Comparison of ENCODE assay signal across 27 cellular contexts in genomic region chr6:81718126-81718525, GRCh38.
"Had no signal": no experiment of that assay in that cellular context is flagged by ENCODE, and none has a peak within 500 bp of the region (broad histone marks: within the 10 kb centered on the region; RNA-seq: fewer than 3 reads in every experiment).

No MANE protein-coding gene starts in this region.

- DNase-seq: dorsolateral prefrontal cortex; effector CD4-positive, alpha-beta T cell; foreskin melanocyte; glutamatergic neuron; heart right ventricle; hippocampal formation; islet precursor cell; kidney glomerular epithelial cell; left colon; left ventricle myocardium superior; lower lobe of right lung; naive thymus-derived CD8-positive, alpha-beta T cell; nephron progenitor cell; nucleus accumbens; ovary; posterior cingulate gyrus; psoas muscle; right cardiac atrium; spleen; stimulated activated CD4-positive, alpha-beta T cell treated with anti-CD3 and anti-CD28 coated beads, Interleukin-4, amount 100 ng/mL, for 4 hours; stimulated activated naive CD8-positive, alpha-beta T cell treated with anti-CD3 and anti-CD28 coated beads, Interleukin-15, Interleukin-2, amounts not matched to agents 100 U/mL and 50 U/mL, for 24 hours; substantia nigra; testis; tibial artery had no signal

- H3K27me3 ChIP-seq: dorsolateral prefrontal cortex, heart right ventricle, ovary, spleen, testis, tibial artery had no signal

- ATAC-seq: heart right ventricle; left colon; left ventricle myocardium superior; lower lobe of right lung; naive thymus-derived CD8-positive, alpha-beta T cell; psoas muscle; right cardiac atrium; stimulated activated memory B cell treated with anti-CD40 and anti-IgM and Interleukin-4, amounts not matched to agents 10 μg/mL and 1 μg/mL and 100 μg/mL, for 72 hours; stimulated activated naive CD8-positive, alpha-beta T cell treated with anti-CD3 and anti-CD28 coated beads, Interleukin-15, Interleukin-2, amounts not matched to agents 100 U/mL and 50 U/mL, for 24 hours had no signal

- H3K36me3 ChIP-seq: heart right ventricle, lower lobe of right lung, ovary, spleen, tibial artery had no signal

- H3K9me3 ChIP-seq: heart right ventricle, lower lobe of right lung, ovary, psoas muscle, spleen, testis, tibial artery had no signal

- H3K27ac ChIP-seq: dorsolateral prefrontal cortex, heart right ventricle, lower lobe of right lung, ovary, psoas muscle, skin epidermis, spleen, testis, tibial artery had no signal

- FAIRE-seq: colon had no signal

- H3K4me3 ChIP-seq: dorsolateral prefrontal cortex, heart right ventricle, lower lobe of right lung, ovary, psoas muscle, skin epidermis, spleen, testis, tibial artery had no signal

- H3K4me1 ChIP-seq: lower lobe of right lung, psoas muscle, spleen, testis, tibial artery had no signal
